In genomic region chr2:150142561-150142960, GRCh38 we compare ENCODE assay signal across 16 cellular contexts.
DNase-seq lines count a peak whose midpoint lies in the region; ATAC-seq, FAIRE-seq and TF ChIP-seq lines count a peak whose summit lies in the region.
"Had no signal": no experiment of that assay in that cellular context is flagged by ENCODE, and none has a peak within 500 bp of the region (broad histone marks: within the 10 kb centered on the region; RNA-seq: fewer than 3 reads in every experiment).

No MANE protein-coding gene starts in this region.

- TF ChIP-seq POLR2A in H54 (IDR thresholded peaks at IDR 0.05; ENCODE audit: low read depth, low read length) (no peak), endothelial cell of umbilical vein (IDR thresholded peaks at IDR 0.05; ENCODE audit: low read depth, low read length) (no peak)

- no peak overlapping the region for H2AFZ ChIP-seq in endothelial cell of umbilical vein (ENCODE audit: low read depth, low read length)

- H3K36me3 Mint-ChIP-seq in activated CD4-positive, alpha-beta T cell treated with anti-CD3 and anti-CD28 coated beads, Interleukin-2, amount 10 ng/mL, durations not matched to agents 7 days and 5 days (ENCODE audit: low read depth): no peaks in the 10 kb centered on the region

- H3K9me3 ChIP-seq in endothelial cell of umbilical vein (replicated peaks; ENCODE audit: control insufficient read depth, insufficient read depth, low read length): no peaks in the 10 kb centered on the region

- no peaks in the 10 kb centered on the region for H3K27me3 ChIP-seq in endothelial cell of umbilical vein (ENCODE audit: control insufficient read depth in 2 of 2, insufficient read depth in 2 of 2, low read length in 2 of 2)
- H3K27me3 ChIP-seq: left lung, tibial artery had no signal

- BruUV-seq in endothelial cell of umbilical vein (replicated peaks; lab: Mats Ljungman, UMichigan): no TSS peak

- dilution Hi-C loops in endothelial cell of umbilical vein (cut with MboI; ENCODE audit: extremely low pct_ligation_motif_present, low sequenced_read_pairs): loop anchor here (25.0 kb wide), 1 partner anchor 345 kb away; the partner anchor contains the start of gene RND3

- peak overlapping the region; percentile 99 for H3K27ac ChIP-seq in endothelial cell of umbilical vein (ENCODE audit: insufficient read depth, low read depth, low read length)
- H3K27ac ChIP-seq: C4-2B, left lung, SK-N-MC, tibial artery had no signal

- H3K4me3 Mint-ChIP-seq in activated CD4-positive, alpha-beta T cell treated with anti-CD3 and anti-CD28 coated beads, Interleukin-2, amount 10 ng/mL, durations not matched to agents 7 days and 5 days: no peak overlapping the region
- H3K4me3 Mint-ChIP-seq: naive thymus-derived CD8-positive, alpha-beta T cell had no signal

- no peak for TF ChIP-seq CTCF in endothelial cell of umbilical vein (IDR thresholded peaks at IDR 0.05; ENCODE audit: extremely low read depth in 1 of 2, insufficient read depth in 1 of 2, low read depth in 1 of 2, low read length in 2 of 2)

- H3K79me2 ChIP-seq in endothelial cell of umbilical vein (ENCODE audit: control insufficient read depth, insufficient read depth, low read length): no peaks in the 10 kb centered on the region

- H3K9me3 Mint-ChIP-seq in activated CD4-positive, alpha-beta T cell treated with anti-CD3 and anti-CD28 coated beads, Interleukin-2, amount 10 ng/mL, durations not matched to agents 7 days and 5 days: peaks cover 12% of the 10 kb centered on the region

- peak; percentile 84 for FAIRE-seq in H54 (lab: Jason Lieb, UNC)
- peak; percentile 21 for FAIRE-seq in endothelial cell of umbilical vein (lab: Jason Lieb, UNC)
- FAIRE-seq: GM12878 had no signal

- ATAC-seq in GM19452 (IDR thresholded peaks at IDR 0.05; ENCODE audit: unreplicated experiment): no peak
- ATAC-seq: GM12878; naive thymus-derived CD8-positive, alpha-beta T cell had no signal

- DNase-seq in H54 (ENCODE audit: insufficient read length, low spot score) (no peak), RPMI7951 (ENCODE audit: low read depth) (peak; percentile 72), endothelial cell of umbilical vein (ENCODE audit: low read depth, low spot score) (peak; percentile 83), non-pigmented ciliary epithelial cell (ENCODE audit: low read depth) (peak; percentile 80), midbrain (lab: John Stamatoyannopoulos, UW) (no peak), NCI-H146 treated with DMSO at 0.1 percent for 48 hours (lab: John Stamatoyannopoulos, UW; ENCODE audit: unreplicated experiment) (no peak)
- DNase-seq in activated CD4-positive, alpha-beta T cell treated with anti-CD3 and anti-CD28 coated beads, Interleukin-2, amount 10 ng/mL, durations not matched to agents 7 days and 5 days: no peak
- DNase-seq: activated naive CD4-positive, alpha-beta T cell treated with Interleukin-2 at 50 U/mL for 16 hours; DND-41; left lung; naive thymus-derived CD8-positive, alpha-beta T cell; tibial artery had no signal

- no peak overlapping the region for H3K4me3 ChIP-seq in endothelial cell of umbilical vein (replicated peaks in 1 of 3; ENCODE audit: insufficient read depth in 1 of 3, low read depth in 1 of 3, low read length in 3 of 3)
- H3K4me3 ChIP-seq: GM12878, left lung, SK-N-MC, tibial artery had no signal

- H3K4me1 ChIP-seq in endothelial cell of umbilical vein (ENCODE audit: control insufficient read depth, extremely low read depth, insufficient read depth, low read length): peaks cover 48% of the 10 kb centered on the region
- H3K4me1 ChIP-seq: left lung, tibial artery had no signal

- no peaks in the 10 kb centered on the region for H3K9me1 ChIP-seq in endothelial cell of umbilical vein (replicated peaks; ENCODE audit: control insufficient read depth, extremely low read depth, insufficient read depth, low read length)

- no peaks in the 10 kb centered on the region for H3K27me3 Mint-ChIP-seq in activated CD4-positive, alpha-beta T cell treated with anti-CD3 and anti-CD28 coated beads, Interleukin-2, amount 10 ng/mL, durations not matched to agents 7 days and 5 days

- intact Hi-C loops in endothelial cell of umbilical vein (cut with micrococcal nuclease): loop anchor here (1.0 to 5.0 kb wide), 14 partner anchors 14 to 1095 kb away; partner anchors contain the start of gene RND3

- CTCF ChIA-PET in endothelial cell of umbilical vein (lab: Charles Lee): interaction anchor here (0.9 to 4.4 kb wide), 15 partner anchors 9 to 496 kb away, joined by 3 to 22 read pairs (median 5); no protein-coding TSS in a partner anchor
- CTCF ChIA-PET in activated CD4-positive, alpha-beta T cell treated with anti-CD3 and anti-CD28 coated beads, Interleukin-2, amount 10 ng/mL, durations not matched to agents 7 days and 5 days (lab: Charles Lee): no interaction called here

- H3K36me3 ChIP-seq in endothelial cell of umbilical vein (ENCODE audit: control insufficient read depth in 2 of 2, extremely low read depth in 1 of 2, insufficient read depth in 2 of 2, low read length in 2 of 2): no peaks in the 10 kb centered on the region
- H3K36me3 ChIP-seq: left lung, tibial artery had no signal

- POLR2A ChIA-PET in endothelial cell of umbilical vein (lab: Charles Lee): interaction anchor here (1.0 to 1.7 kb wide), 6 partner anchors 9 to 336 kb away, joined by 3 to 5 read pairs (median 4); no protein-coding TSS in a partner anchor
- POLR2A ChIA-PET in activated CD4-positive, alpha-beta T cell treated with anti-CD3 and anti-CD28 coated beads, Interleukin-2, amount 10 ng/mL, durations not matched to agents 7 days and 5 days (lab: Charles Lee): no interaction called here

- no peaks in the 10 kb centered on the region for H4K20me1 ChIP-seq in endothelial cell of umbilical vein (replicated peaks; ENCODE audit: control insufficient read depth, extremely low read depth, insufficient read depth, low read length)

- no peak overlapping the region for H3K27ac Mint-ChIP-seq in activated CD4-positive, alpha-beta T cell treated with anti-CD3 and anti-CD28 coated beads, Interleukin-2, amount 10 ng/mL, durations not matched to agents 7 days and 5 days
- H3K27ac Mint-ChIP-seq: naive thymus-derived CD8-positive, alpha-beta T cell had no signal

- H3K9ac ChIP-seq in endothelial cell of umbilical vein (replicated peaks; ENCODE audit: extremely low read depth, insufficient read depth, low read length): peak overlapping the region; percentile 83

- peak overlapping the region; percentile 88 for H3K4me2 ChIP-seq in endothelial cell of umbilical vein (ENCODE audit: insufficient read depth, low read length)

- H3K4me1 Mint-ChIP-seq in activated CD4-positive, alpha-beta T cell treated with anti-CD3 and anti-CD28 coated beads, Interleukin-2, amount 10 ng/mL, durations not matched to agents 7 days and 5 days: no peaks in the 10 kb centered on the region
- H3K4me1 Mint-ChIP-seq: naive thymus-derived CD8-positive, alpha-beta T cell had no signal

TF ChIP-seq in endothelial cell of umbilical vein, 7 proteins besides CTCF, POLR2A, EP300 and RAD21:
- peak; percentile 70 for TF ChIP-seq FOS (IDR thresholded peaks at IDR 0.05; ENCODE audit: borderline replicate concordance, insufficient read depth, low read length)
- TF ChIP-seq GATA2 (IDR thresholded peaks at IDR 0.05; ENCODE audit: insufficient read depth, insufficient read length, low read depth, low read length): peak; percentile 24
- no peak for TF ChIP-seq MYC (IDR thresholded peaks at IDR 0.05; ENCODE audit: low read depth, low read length)
- no peak for TF ChIP-seq POLR2AphosphoS5 (IDR thresholded peaks at IDR 0.05; ENCODE audit: insufficient read depth, low read depth, low read length)
- TF ChIP-seq EZH2 (IDR thresholded peaks at IDR 0.05; ENCODE audit: borderline replicate concordance, low read depth, low read length, severe bottlenecking): no peak
- TF ChIP-seq, protein P1, sequence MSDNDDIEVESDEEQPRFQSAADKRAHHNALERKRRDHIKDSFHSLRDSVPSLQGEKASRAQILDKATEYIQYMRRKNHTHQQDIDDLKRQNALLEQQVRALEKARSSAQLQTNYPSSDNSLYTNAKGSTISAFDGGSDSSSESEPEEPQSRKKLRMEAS (IDR thresholded peaks at IDR 0.05; ENCODE audit: insufficient read depth, insufficient read length): no peak
- peak; percentile 96 for TF ChIP-seq JUN (IDR thresholded peaks at IDR 0.05; ENCODE audit: borderline replicate concordance, insufficient read depth, insufficient read length, low read depth)

Comparison
In these comparisons a context has a peak if more than half of its experiments do, and no peak if none do; other contexts are left out.
1. DNase-seq: peak in RPMI7951 (single experiment), endothelial cell of umbilical vein (single experiment) and non-pigmented ciliary epithelial cell (single experiment); none in H54 (single experiment), midbrain (single experiment), NCI-H146 treated with DMSO at 0.1 percent for 48 hours (single experiment) and activated CD4-positive, alpha-beta T cell treated with anti-CD3 and anti-CD28 coated beads, Interleukin-2, amount 10 ng/mL, durations not matched to agents 7 days and 5 days (single experiment).